In the genomic region with DNA sequence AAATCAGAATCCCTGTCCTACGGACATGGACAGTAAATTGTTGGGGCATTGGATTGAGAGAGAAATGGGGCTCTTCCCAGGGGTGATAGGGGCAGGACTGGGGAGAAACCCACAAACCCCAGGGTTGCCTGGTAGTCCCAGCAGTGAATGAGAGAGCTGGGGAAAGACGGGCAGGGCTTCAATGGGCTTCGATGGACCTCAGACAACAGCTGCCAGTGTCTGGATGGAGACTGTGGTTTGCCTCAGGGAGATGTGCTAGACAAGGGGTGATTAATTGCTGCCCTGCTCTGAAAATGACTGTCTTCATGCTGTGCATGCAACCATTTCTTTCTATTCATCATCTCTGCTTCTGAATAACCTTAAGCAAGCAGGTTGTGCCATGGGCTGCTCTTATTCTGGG, we compare ENCODE assay signal across 1 cellular context.
TF ChIP-seq lines count a peak whose summit lies in the region.

No MANE protein-coding gene starts in this region.

TF ChIP-seq in GM12878, 131 proteins besides CTCF, POLR2A, EP300 and RAD21 (continued from another document and continues in another):
- no peak for TF ChIP-seq CHD4 (IDR thresholded peaks at IDR 0.05)
- no peak for TF ChIP-seq RELA (IDR thresholded peaks at IDR 0.05; ENCODE audit: borderline replicate concordance, partially characterized antibody)
- TF ChIP-seq GATAD2B (conservative IDR thresholded peaks at IDR 0.05; ENCODE audit: low read depth), result peak; percentile 75; the same call in 1 of the 2 replicates
- peak; percentile 99 for TF ChIP-seq DPF2 (IDR thresholded peaks at IDR 0.05)
- TF ChIP-seq KAT2A (conservative IDR thresholded peaks at IDR 0.05; ENCODE audit: control insufficient read depth, low read depth, low read length), result no peak
- no peak for TF ChIP-seq SMC3 (IDR thresholded peaks at IDR 0.05; ENCODE audit: borderline replicate concordance, low read length)
- TF ChIP-seq, protein P1, sequence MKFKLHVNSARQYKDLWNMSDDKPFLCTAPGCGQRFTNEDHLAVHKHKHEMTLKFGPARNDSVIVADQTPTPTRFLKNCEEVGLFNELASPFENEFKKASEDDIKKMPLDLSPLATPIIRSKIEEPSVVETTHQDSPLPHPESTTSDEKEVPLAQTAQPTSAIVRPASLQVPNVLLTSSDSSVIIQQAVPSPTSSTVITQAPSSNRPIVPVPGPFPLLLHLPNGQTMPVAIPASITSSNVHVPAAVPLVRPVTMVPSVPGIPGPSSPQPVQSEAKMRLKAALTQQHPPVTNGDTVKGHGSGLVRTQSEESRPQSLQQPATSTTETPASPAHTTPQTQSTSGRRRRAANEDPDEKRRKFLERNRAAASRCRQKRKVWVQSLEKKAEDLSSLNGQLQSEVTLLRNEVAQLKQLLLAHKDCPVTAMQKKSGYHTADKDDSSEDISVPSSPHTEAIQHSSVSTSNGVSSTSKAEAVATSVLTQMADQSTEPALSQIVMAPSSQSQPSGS (IDR thresholded peaks at IDR 0.05; ENCODE audit: low read length), result peak; percentile 70
- no peak for TF ChIP-seq SREBF1 (IDR thresholded peaks at IDR 0.05; ENCODE audit: low read length)
- TF ChIP-seq KDM1A (IDR thresholded peaks at IDR 0.05; ENCODE audit: borderline replicate concordance), result no peak
- TF ChIP-seq BMI1 (IDR thresholded peaks at IDR 0.05; ENCODE audit: borderline replicate concordance), result peak; percentile 41; the same call in 1 of the 2 replicates
- peak; percentile 83 for TF ChIP-seq ATF7 (IDR thresholded peaks at IDR 0.05; ENCODE audit: low read depth)
- no peak for TF ChIP-seq SMAD1 (IDR thresholded peaks at IDR 0.05; ENCODE audit: low read depth, partially characterized antibody)
- TF ChIP-seq, protein P2, sequence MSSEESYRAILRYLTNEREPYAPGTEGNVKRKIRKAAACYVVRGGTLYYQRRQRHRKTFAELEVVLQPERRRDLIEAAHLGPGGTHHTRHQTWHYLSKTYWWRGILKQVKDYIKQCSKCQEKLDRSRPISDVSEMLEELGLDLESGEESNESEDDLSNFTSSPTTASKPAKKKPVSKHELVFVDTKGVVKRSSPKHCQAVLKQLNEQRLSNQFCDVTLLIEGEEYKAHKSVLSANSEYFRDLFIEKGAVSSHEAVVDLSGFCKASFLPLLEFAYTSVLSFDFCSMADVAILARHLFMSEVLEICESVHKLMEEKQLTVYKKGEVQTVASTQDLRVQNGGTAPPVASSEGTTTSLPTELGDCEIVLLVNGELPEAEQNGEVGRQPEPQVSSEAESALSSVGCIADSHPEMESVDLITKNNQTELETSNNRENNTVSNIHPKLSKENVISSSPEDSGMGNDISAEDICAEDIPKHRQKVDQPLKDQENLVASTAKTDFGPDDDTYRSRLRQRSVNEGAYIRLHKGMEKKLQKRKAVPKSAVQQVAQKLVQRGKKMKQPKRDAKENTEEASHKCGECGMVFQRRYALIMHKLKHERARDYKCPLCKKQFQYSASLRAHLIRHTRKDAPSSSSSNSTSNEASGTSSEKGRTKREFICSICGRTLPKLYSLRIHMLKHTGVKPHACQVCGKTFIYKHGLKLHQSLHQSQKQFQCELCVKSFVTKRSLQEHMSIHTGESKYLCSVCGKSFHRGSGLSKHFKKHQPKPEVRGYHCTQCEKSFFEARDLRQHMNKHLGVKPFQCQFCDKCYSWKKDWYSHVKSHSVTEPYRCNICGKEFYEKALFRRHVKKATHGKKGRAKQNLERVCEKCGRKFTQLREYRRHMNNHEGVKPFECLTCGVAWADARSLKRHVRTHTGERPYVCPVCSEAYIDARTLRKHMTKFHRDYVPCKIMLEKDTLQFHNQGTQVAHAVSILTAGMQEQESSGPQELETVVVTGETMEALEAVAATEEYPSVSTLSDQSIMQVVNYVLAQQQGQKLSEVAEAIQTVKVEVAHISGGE (CRISPR knock-in tag; IDR thresholded peaks at IDR 0.05), result no peak
- TF ChIP-seq PML (IDR thresholded peaks at IDR 0.05; ENCODE audit: low read length), result no peak; the same call in 1 of the 2 replicates
- TF ChIP-seq CBFB (IDR thresholded peaks at IDR 0.05; ENCODE audit: low read depth), result peak; percentile 73; the same call in 1 of the 2 replicates
- TF ChIP-seq, protein P3, sequence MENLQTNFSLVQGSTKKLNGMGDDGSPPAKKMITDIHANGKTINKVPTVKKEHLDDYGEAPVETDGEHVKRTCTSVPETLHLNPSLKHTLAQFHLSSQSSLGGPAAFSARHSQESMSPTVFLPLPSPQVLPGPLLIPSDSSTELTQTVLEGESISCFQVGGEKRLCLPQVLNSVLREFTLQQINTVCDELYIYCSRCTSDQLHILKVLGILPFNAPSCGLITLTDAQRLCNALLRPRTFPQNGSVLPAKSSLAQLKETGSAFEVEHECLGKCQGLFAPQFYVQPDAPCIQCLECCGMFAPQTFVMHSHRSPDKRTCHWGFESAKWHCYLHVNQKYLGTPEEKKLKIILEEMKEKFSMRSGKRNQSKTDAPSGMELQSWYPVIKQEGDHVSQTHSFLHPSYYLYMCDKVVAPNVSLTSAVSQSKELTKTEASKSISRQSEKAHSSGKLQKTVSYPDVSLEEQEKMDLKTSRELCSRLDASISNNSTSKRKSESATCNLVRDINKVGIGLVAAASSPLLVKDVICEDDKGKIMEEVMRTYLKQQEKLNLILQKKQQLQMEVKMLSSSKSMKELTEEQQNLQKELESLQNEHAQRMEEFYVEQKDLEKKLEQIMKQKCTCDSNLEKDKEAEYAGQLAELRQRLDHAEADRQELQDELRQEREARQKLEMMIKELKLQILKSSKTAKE (IDR thresholded peaks at IDR 0.05; ENCODE audit: low read depth, poor library complexity, severe bottlenecking), result peak; percentile 100
- TF ChIP-seq ZNF274 (IDR thresholded peaks at IDR 0.05; ENCODE audit: insufficient read depth, insufficient read length), result no peak
- TF ChIP-seq, protein P4, sequence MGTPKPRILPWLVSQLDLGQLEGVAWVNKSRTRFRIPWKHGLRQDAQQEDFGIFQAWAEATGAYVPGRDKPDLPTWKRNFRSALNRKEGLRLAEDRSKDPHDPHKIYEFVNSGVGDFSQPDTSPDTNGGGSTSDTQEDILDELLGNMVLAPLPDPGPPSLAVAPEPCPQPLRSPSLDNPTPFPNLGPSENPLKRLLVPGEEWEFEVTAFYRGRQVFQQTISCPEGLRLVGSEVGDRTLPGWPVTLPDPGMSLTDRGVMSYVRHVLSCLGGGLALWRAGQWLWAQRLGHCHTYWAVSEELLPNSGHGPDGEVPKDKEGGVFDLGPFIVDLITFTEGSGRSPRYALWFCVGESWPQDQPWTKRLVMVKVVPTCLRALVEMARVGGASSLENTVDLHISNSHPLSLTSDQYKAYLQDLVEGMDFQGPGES (IDR thresholded peaks at IDR 0.05), result no peak
- TF ChIP-seq SIX5 (IDR thresholded peaks at IDR 0.05; ENCODE audit: low read depth, low read length, severe bottlenecking), result no peak
- TF ChIP-seq POLR2AphosphoS2 (IDR thresholded peaks at IDR 0.05; ENCODE audit: low read depth, low read length), result no peak
- TF ChIP-seq, protein P5, sequence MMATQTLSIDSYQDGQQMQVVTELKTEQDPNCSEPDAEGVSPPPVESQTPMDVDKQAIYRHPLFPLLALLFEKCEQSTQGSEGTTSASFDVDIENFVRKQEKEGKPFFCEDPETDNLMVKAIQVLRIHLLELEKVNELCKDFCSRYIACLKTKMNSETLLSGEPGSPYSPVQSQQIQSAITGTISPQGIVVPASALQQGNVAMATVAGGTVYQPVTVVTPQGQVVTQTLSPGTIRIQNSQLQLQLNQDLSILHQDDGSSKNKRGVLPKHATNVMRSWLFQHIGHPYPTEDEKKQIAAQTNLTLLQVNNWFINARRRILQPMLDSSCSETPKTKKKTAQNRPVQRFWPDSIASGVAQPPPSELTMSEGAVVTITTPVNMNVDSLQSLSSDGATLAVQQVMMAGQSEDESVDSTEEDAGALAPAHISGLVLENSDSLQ (IDR thresholded peaks at IDR 0.05), result peak; percentile 93
- TF ChIP-seq, protein P6, sequence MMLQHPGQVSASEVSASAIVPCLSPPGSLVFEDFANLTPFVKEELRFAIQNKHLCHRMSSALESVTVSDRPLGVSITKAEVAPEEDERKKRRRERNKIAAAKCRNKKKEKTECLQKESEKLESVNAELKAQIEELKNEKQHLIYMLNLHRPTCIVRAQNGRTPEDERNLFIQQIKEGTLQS (IDR thresholded peaks at IDR 0.05; ENCODE audit: borderline replicate concordance, extremely low read depth, low read depth, low read length), result no peak
- no peak for TF ChIP-seq FOXK2 (IDR thresholded peaks at IDR 0.05)
- peak; percentile 98 for TF ChIP-seq JUNB (IDR thresholded peaks at IDR 0.05)
- TF ChIP-seq GABPA (IDR thresholded peaks at IDR 0.05; ENCODE audit: low read depth), result no peak
- TF ChIP-seq ZNF24 (IDR thresholded peaks at IDR 0.05), result peak; percentile 65; the same call in 1 of the 2 replicates
- no peak for TF ChIP-seq ZNF207 (IDR thresholded peaks at IDR 0.05; ENCODE audit: borderline replicate concordance)
- TF ChIP-seq, protein P7, sequence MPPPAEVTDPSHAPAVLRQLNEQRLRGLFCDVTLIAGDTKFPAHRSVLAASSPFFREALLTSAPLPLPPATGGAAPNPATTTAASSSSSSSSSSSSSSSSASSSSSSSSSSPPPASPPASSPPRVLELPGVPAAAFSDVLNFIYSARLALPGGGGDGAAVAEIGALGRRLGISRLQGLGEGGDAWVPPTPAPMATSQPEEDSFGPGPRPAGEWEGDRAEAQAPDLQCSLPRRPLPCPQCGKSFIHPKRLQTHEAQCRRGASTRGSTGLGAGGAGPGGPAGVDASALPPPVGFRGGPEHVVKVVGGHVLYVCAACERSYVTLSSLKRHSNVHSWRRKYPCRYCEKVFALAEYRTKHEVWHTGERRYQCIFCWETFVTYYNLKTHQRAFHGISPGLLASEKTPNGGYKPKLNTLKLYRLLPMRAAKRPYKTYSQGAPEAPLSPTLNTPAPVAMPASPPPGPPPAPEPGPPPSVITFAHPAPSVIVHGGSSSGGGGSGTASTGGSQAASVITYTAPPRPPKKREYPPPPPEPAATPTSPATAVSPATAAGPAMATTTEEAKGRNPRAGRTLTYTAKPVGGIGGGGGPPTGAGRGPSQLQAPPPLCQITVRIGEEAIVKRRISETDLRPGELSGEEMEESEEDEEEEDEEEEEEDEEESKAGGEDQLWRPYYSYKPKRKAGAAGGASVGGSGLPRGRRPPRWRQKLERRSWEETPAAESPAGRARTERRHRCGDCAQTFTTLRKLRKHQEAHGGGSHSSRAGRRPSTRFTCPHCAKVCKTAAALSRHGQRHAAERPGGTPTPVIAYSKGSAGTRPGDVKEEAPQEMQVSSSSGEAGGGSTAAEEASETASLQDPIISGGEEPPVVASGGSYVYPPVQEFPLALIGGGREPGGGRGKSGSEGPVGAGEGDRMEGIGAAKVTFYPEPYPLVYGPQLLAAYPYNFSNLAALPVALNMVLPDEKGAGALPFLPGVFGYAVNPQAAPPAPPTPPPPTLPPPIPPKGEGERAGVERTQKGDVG (CRISPR knock-in tag; IDR thresholded peaks at IDR 0.05), result no peak
- no peak for TF ChIP-seq ZSCAN29 (IDR thresholded peaks at IDR 0.05)
- peak; percentile 94 for TF ChIP-seq EED (IDR thresholded peaks at IDR 0.05; ENCODE audit: low read depth)
- no peak for TF ChIP-seq ZNF622 (IDR thresholded peaks at IDR 0.05)
- peak; percentile 96 for TF ChIP-seq IKZF1 (conservative IDR thresholded peaks at IDR 0.05)
- TF ChIP-seq, protein P8, sequence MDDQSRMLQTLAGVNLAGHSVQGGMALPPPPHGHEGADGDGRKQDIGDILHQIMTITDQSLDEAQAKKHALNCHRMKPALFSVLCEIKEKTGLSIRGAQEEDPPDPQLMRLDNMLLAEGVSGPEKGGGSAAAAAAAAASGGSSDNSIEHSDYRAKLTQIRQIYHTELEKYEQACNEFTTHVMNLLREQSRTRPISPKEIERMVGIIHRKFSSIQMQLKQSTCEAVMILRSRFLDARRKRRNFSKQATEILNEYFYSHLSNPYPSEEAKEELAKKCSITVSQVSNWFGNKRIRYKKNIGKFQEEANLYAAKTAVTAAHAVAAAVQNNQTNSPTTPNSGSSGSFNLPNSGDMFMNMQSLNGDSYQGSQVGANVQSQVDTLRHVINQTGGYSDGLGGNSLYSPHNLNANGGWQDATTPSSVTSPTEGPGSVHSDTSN (IDR thresholded peaks at IDR 0.05; ENCODE audit: insufficient replicate concordance, low read depth, low read length), result peak; percentile 93
- no peak for TF ChIP-seq NR2C1 (IDR thresholded peaks at IDR 0.05)
- TF ChIP-seq POLR2AphosphoS5 (IDR thresholded peaks at IDR 0.05; ENCODE audit: low read length), result no peak
- TF ChIP-seq, protein P9, sequence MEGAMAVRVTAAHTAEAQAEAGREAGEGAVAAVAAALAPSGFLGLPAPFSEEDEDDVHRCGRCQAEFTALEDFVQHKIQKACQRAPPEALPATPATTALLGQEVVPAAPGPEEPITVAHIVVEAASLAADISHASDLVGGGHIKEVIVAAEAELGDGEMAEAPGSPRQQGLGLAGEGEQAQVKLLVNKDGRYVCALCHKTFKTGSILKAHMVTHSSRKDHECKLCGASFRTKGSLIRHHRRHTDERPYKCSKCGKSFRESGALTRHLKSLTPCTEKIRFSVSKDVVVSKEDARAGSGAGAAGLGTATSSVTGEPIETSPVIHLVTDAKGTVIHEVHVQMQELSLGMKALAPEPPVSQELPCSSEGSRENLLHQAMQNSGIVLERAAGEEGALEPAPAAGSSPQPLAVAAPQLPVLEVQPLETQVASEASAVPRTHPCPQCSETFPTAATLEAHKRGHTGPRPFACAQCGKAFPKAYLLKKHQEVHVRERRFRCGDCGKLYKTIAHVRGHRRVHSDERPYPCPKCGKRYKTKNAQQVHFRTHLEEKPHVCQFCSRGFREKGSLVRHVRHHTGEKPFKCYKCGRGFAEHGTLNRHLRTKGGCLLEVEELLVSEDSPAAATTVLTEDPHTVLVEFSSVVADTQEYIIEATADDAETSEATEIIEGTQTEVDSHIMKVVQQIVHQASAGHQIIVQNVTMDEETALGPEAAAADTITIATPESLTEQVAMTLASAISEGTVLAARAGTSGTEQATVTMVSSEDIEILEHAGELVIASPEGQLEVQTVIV (IDR thresholded peaks at IDR 0.05; ENCODE audit: borderline replicate concordance, partially characterized antibody), result no peak
- TF ChIP-seq HDAC6 (IDR thresholded peaks at IDR 0.05; ENCODE audit: unreplicated experiment), result no peak
- TF ChIP-seq RFX5 (IDR thresholded peaks at IDR 0.05; ENCODE audit: low read depth, low read length), result no peak
- no peak for TF ChIP-seq TCF7 (IDR thresholded peaks at IDR 0.05; ENCODE audit: borderline replicate concordance)
